In genomic region chr16:52676951-52677350, GRCh38 we compare ENCODE assay signal across 19 cellular contexts.
"Had no signal": no experiment of that assay in that cellular context is flagged by ENCODE, and none has a peak within 500 bp of the region (broad histone marks: within the 10 kb centered on the region; RNA-seq: fewer than 3 reads in every experiment).

No MANE protein-coding gene starts in this region.

- H3K4me1 ChIP-seq: adrenal gland had no signal

- H3K27ac ChIP-seq: adrenal gland, PC-9 had no signal

- H3K36me3 Mint-ChIP-seq: activated naive CD8-positive, alpha-beta T cell treated with anti-CD3 and anti-CD28 coated beads, Interleukin-2, amount 10 ng/mL, durations not matched to agents 7 days and 5 days had no signal

- DNase-seq: activated CD4-positive, alpha-beta T cell treated with anti-CD3 and anti-CD28 coated beads for 4 hours; activated CD8-positive, alpha-beta memory T cell treated with anti-CD3 and anti-CD28 coated beads, Interleukin-2, amount 50 U/mL, for 48 hours; activated CD8-positive, alpha-beta T cell treated with anti-CD3 and anti-CD28 coated beads, Interleukin-2, amount 10 ng/mL, durations not matched to agents 7 days and 5 days; activated naive CD4-positive, alpha-beta T cell treated with anti-CD3 and anti-CD28 coated beads, Interleukin-2, amount 50 U/mL, for 16 hours; activated naive CD8-positive, alpha-beta T cell treated with anti-CD3 and anti-CD28 coated beads, Interleukin-2, amount 10 ng/mL, durations not matched to agents 7 days and 5 days; activated T-cell treated with anti-CD3 and anti-CD28 coated beads, Interleukin-2, amount 50 U/mL, for 1 hour; adrenal gland; anterior cingulate cortex; caudate nucleus; KBM-7; NCI-H1436 treated with DMSO at 0.1 percent for 48 hours; NCI-H187; NCI-H2081; NCI-H446; NCI-H524; PC-9; SHP77 treated with DMSO at 0.1 percent for 48 hours had no signal

- ATAC-seq: activated CD4-positive, CD25-positive, alpha-beta regulatory T cell treated with anti-CD3 and anti-CD28 coated beads, Interleukin-2, amount 50 U/mL, for 24 hours; activated CD8-positive, alpha-beta T cell treated with anti-CD3 and anti-CD28 coated beads, Interleukin-2, amount 10 ng/mL, durations not matched to agents 7 days and 5 days had no signal

- H3K4me2 ChIP-seq: PC-9 had no signal

- H3K27me3 Mint-ChIP-seq: activated naive CD8-positive, alpha-beta T cell treated with anti-CD3 and anti-CD28 coated beads, Interleukin-2, amount 10 ng/mL, durations not matched to agents 7 days and 5 days had no signal

- H2AFZ ChIP-seq: PC-9 had no signal

- H3K36me3 ChIP-seq: adrenal gland had no signal

- H3K4me1 Mint-ChIP-seq: activated naive CD8-positive, alpha-beta T cell treated with anti-CD3 and anti-CD28 coated beads, Interleukin-2, amount 10 ng/mL, durations not matched to agents 7 days and 5 days had no signal

- H3K4me3 Mint-ChIP-seq: activated CD8-positive, alpha-beta T cell treated with anti-CD3 and anti-CD28 coated beads, Interleukin-2, amount 10 ng/mL, durations not matched to agents 7 days and 5 days; activated naive CD8-positive, alpha-beta T cell treated with anti-CD3 and anti-CD28 coated beads, Interleukin-2, amount 10 ng/mL, durations not matched to agents 7 days and 5 days; T-helper 1 cell treated with Interleukin-12 subunit alpha and Interleukin-12 subunit beta and Interleukin-4 antibody, amounts not matched to agents 30 μg/mL and 1 μg/mL, for 36 hours had no signal

- H3K4me3 ChIP-seq: adrenal gland, PC-9 had no signal

- H3K27me3 ChIP-seq: adrenal gland had no signal

- H3K9me3 ChIP-seq: adrenal gland had no signal

- H3K27ac Mint-ChIP-seq: activated CD8-positive, alpha-beta T cell treated with anti-CD3 and anti-CD28 coated beads, Interleukin-2, amount 10 ng/mL, durations not matched to agents 7 days and 5 days; activated naive CD8-positive, alpha-beta T cell treated with anti-CD3 and anti-CD28 coated beads, Interleukin-2, amount 10 ng/mL, durations not matched to agents 7 days and 5 days; T-helper 1 cell treated with Interleukin-12 subunit alpha and Interleukin-12 subunit beta and Interleukin-4 antibody, amounts not matched to agents 30 μg/mL and 1 μg/mL, for 36 hours had no signal
